Comparison of ENCODE assay signal across 8 cellular contexts in the genomic region with DNA sequence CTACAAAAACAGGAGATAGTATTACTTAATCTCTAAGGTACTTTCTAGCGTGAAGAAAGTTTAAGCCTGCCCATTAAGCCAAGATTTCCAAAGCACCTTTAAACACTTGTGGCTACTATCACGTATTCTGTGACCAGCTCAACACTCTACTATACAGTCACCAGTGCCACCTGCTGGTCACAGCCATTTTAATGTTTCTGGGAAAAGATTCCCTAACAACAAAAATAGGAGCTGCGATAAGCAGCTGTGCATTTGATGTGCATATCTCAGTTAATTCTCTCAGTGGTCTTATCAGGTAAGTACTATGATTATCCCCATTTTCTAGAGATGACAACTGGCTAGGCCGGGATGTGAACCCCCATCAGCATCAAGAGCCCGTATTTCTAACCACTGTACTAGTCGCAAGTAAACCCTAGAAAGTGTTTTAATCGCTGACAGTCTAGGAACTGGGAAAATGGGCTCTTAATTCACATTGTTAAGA. TPM values are rescaled to one million over a fixed set of nuclear protein-coding genes. Genes with fewer than 3 reads are reported as not detected.
A peak's percentile ranks its signal among the peaks of the same experiment; 100 is the strongest.
DNase-seq lines count a peak whose midpoint lies in the region; ATAC-seq, FAIRE-seq and TF ChIP-seq lines count a peak whose summit lies in the region.

No MANE protein-coding gene starts in this region.

- H3K27me3 ChIP-seq in Loucy (ENCODE audit: insufficient read depth, low read length, poor library complexity, severe bottlenecking) (no peaks in the 10 kb centered on the region), K562 (ENCODE audit: control insufficient read depth in 2 of 2, insufficient read depth in 2 of 2, low read length in 2 of 2) (no peaks in the 10 kb centered on the region)

- CTCF ChIA-PET in K562 (lab: Yijun Ruan, JAX; ENCODE audit: low intra/inter-chr PET ratio), result interaction anchor here (0.7 to 1.6 kb wide), 3 partner anchors 83 to 216 kb away, joined by 3 to 25 read pairs (median 3); no protein-coding TSS in a partner anchor

- peaks cover 5% of the 10 kb centered on the region for H3K36me3 Mint-ChIP-seq in T-helper 17 cell (ENCODE audit: low read depth)

- in situ Hi-C loops in K562 (cut with MboI), result no loop called here

- ATAC-seq in T-helper 17 cell (peak; percentile 81), K562 (peak; percentile 78), GM18861 (IDR thresholded peaks at IDR 0.05; ENCODE audit: unreplicated experiment) (no peak)

- DNase-seq in Daoy (ENCODE audit: low read depth) (peak; percentile 49), T-helper 17 cell (peak in 1 of 3 donors; percentile 44), K562 (ENCODE audit: extremely low read depth in 1 of 4, low spot score in 3 of 4) (peak; percentile 43 to 63 (median 48)), hippocampal formation (lab: John Stamatoyannopoulos, UW) (peak; percentile 48 to 55), retinal pigment epithelial cell (ENCODE audit: low read depth) (no peak), HPDE6-E6E7 (ENCODE audit: extremely low spot score) (no peak)

- peaks cover 1% of the 10 kb centered on the region; the same call in 1 of the 2 replicates for H3K79me2 ChIP-seq in Loucy (ENCODE audit: insufficient read depth, low read length)
- H3K79me2 ChIP-seq in K562 (ENCODE audit: control insufficient read depth, insufficient read depth, low read length), result no peaks in the 10 kb centered on the region

- POLR2A ChIA-PET in K562 (lab: Yijun Ruan, JAX), result interaction anchor here (0.6 to 0.8 kb wide), 2 partner anchors 165 to 668 kb away, joined by 3 read pairs; no protein-coding TSS in a partner anchor

- no peak for TF ChIP-seq EP300 in K562 (IDR thresholded peaks at IDR 0.05; ENCODE audit: low read length)

- H3K4me1 ChIP-seq in Loucy (ENCODE audit: insufficient read depth, low read length, poor library complexity, severe bottlenecking) (peaks cover 24% of the 10 kb centered on the region), K562 (replicated peaks in 1 of 2; ENCODE audit: control insufficient read depth in 2 of 2, insufficient read depth in 2 of 2, low read length in 2 of 2) (peaks cover 2 to 3% of the 10 kb centered on the region in 2 experiments; a peak in 2 of 5 replicates)

- no peaks in the 10 kb centered on the region for H3K27me3 Mint-ChIP-seq in T-helper 17 cell

- H3F3A ChIP-seq in Loucy (ENCODE audit: low read depth), result 0 out of 2 replicates have a peak, but pooled peaks cover 3% of the 10 kb centered on the region

- peak; percentile 37 to 62; a peak in 3 of 4 replicates for TF ChIP-seq RAD21 in K562 (CRISPR knock-in tag; conservative IDR thresholded peaks at IDR 0.05 in 1 of 2, IDR thresholded peaks at IDR 0.05 in 1 of 2)

- H3K36me3 ChIP-seq in Loucy (ENCODE audit: insufficient read depth, low read length) (peaks cover 11% of the 10 kb centered on the region; the same call in 1 of the 2 replicates), K562 (ENCODE audit: control insufficient read depth, insufficient read depth, low read length) (peaks cover 8% of the 10 kb centered on the region; the same call in 2 of the 3 replicates)

- H3K9me3 ChIP-seq in Loucy (ENCODE audit: insufficient read depth, low read depth, low read length) (no peaks in the 10 kb centered on the region), T-helper 17 cell (ENCODE audit: control insufficient read depth, low read length, poor library complexity, severe bottlenecking) (no peaks in the 10 kb centered on the region), K562 (replicated peaks; ENCODE audit: control insufficient read depth, insufficient read depth, low read depth, low read length) (no peaks in the 10 kb centered on the region)

- H3K4me3 Mint-ChIP-seq in T-helper 17 cell, result no peak overlapping the region

- H4K20me1 ChIP-seq in Loucy (ENCODE audit: insufficient read depth, low read length, poor library complexity, severe bottlenecking), result no peaks in the 10 kb centered on the region
- no peaks in the 10 kb centered on the region; the same call in 1 of the 2 replicates for H4K20me1 ChIP-seq in K562 (replicated peaks; ENCODE audit: control insufficient read depth, insufficient read depth, low read length)

- peak overlapping the region; percentile 32 for H3K27ac Mint-ChIP-seq in T-helper 17 cell

- no peak overlapping the region for H2AFZ ChIP-seq in Loucy (ENCODE audit: low read length)
- no peak overlapping the region for H2AFZ ChIP-seq in K562 (ENCODE audit: low read depth, low read length)

- no peaks in the 10 kb centered on the region for H3K9me2 ChIP-seq in Loucy (replicated peaks; ENCODE audit: low read depth, low read length)

- H3K9me1 ChIP-seq in K562 (ENCODE audit: control insufficient read depth, insufficient read depth, low read length), result no peaks in the 10 kb centered on the region

- intact Hi-C loops in K562 (cut with micrococcal nuclease), result loop anchor here (5.0 kb wide), 1 partner anchor 358 kb away; no protein-coding TSS in a partner anchor

- FAIRE-seq in K562 (lab: Jason Lieb, UNC), result peak; percentile 91

- H3K4me1 Mint-ChIP-seq in T-helper 17 cell, result peaks cover 13% of the 10 kb centered on the region

- no TSS peak for BruUV-seq in K562 (replicated peaks; lab: Mats Ljungman, UMichigan)

- H3K4me2 ChIP-seq in Loucy (ENCODE audit: low read depth, low read length, poor library complexity, severe bottlenecking) (no peak overlapping the region), K562 (ENCODE audit: insufficient read depth, low read length) (no peak overlapping the region)

- no peak overlapping the region for H3K4me3 ChIP-seq in Loucy (ENCODE audit: low read length, poor library complexity, severe bottlenecking)
- no peak overlapping the region for H3K4me3 ChIP-seq in K562
- peak overlapping the region; percentile 47 for H3K4me3 ChIP-seq in retinal pigment epithelial cell (ENCODE audit: low read length)

- 38% methylated on average over 7 of the region's 7 CpGs for WGBS in K562 (ENCODE audit: insufficient coverage, low coverage, missing lambda C conversion rate)

- no peak overlapping the region for H3K9ac ChIP-seq in Loucy (ENCODE audit: low read depth, low read length, poor library complexity, severe bottlenecking)
- H3K9ac ChIP-seq in K562 (ENCODE audit: insufficient read depth in 1 of 2, low read depth in 2 of 2, low read length in 2 of 2), result no peak overlapping the region

- TF ChIP-seq CTCF in Loucy (conservative IDR thresholded peaks at IDR 0.05; ENCODE audit: low read length), result peak; percentile 94
- TF ChIP-seq CTCF in K562 (IDR thresholded peaks at IDR 0.05 in 2 of 3, conservative IDR thresholded peaks at IDR 0.05 in 1 of 3; ENCODE audit: insufficient read depth in 2 of 3, low read depth in 1 of 3, low read length in 3 of 3), result peak; percentile 61 to 73 (median 69)
- peak; percentile 71 for TF ChIP-seq CTCF in retinal pigment epithelial cell (conservative IDR thresholded peaks at IDR 0.05; ENCODE audit: low read depth, low read length)

- H3K27ac ChIP-seq in K562 (ENCODE audit: extremely low read depth, low read depth, low read length), result no peak overlapping the region

- no peak for TF ChIP-seq POLR2A in K562 (conservative IDR thresholded peaks at IDR 0.05)

RNA-seq across cellular contexts. Expression of gene SEC31B, which starts 0.9 kb away (rescaled TPM):
- total RNA-seq in Daoy (2014; rRNA removed; shearing (Covaris generic)), result 0.27 and 0.34 TPM in 2 replicates
- 10 to 100 TPM; 70.3 to 73.5 TPM for total RNA-seq in T-helper 17 cell
- 69.2 and 102 TPM in 2 replicates for total RNA-seq in K562 (2011; cell fraction: chromatin; rRNA removed; ENCODE audit: low replicate concordance)
- 39.9 and 43.8 TPM in 2 replicates for total RNA-seq in K562 (2011; cell fraction: nucleolus; rRNA removed)
- total RNA-seq in K562 (2011; cell fraction: nucleoplasm; rRNA removed), result 50.3 and 57.0 TPM in 2 replicates
- total RNA-seq in K562 (2014; rRNA removed), result 0.91 and 1.3 TPM in 2 replicates
- 1.5 and 1.6 TPM in 2 replicates for total RNA-seq in K562 (2014; rRNA removed; fragmentation: Illumina TruSeq; extraction: Trizol)
- total RNA-seq in K562 (2015; rRNA removed; fragmentation: Illumina TruSeq; extraction: Trizol), result 1.2 and 1.5 TPM in 2 replicates
- total RNA-seq in K562 (2021), result 4.2 and 4.6 TPM in 2 replicates
- polyA plus RNA-seq in K562 (2011; rRNA removed), result 7.0 and 14.6 TPM in 2 replicates
- 2.5 and 4.6 TPM in 2 replicates for polyA plus RNA-seq in K562 (2011; cell fraction: cytosol; rRNA removed)
- polyA plus RNA-seq in K562 (2011; cell fraction: nucleus; rRNA removed), result 107 and 125 TPM in 2 replicates
- 4.4 and 17.7 TPM in 2 replicates for polyA plus RNA-seq in K562 (2012)
- 3.4 and 5.1 TPM in 2 replicates for polyA plus RNA-seq in K562 (2014; fragmentation: Illumina TruSeq; extraction: Trizol)
- polyA plus RNA-seq in K562 (2014; fragmentation: Nextera tagmentation; extraction: Ambion mirVana), result 1 to 10 TPM; 1.2 to 2.4 TPM
- 5.9 and 7.2 TPM in 2 replicates for polyA plus RNA-seq in K562 (2014; rRNA removed)
- 4.2 and 4.7 TPM in 2 replicates for polyA minus RNA-seq in K562 (2011; rRNA and poly(A)+ RNA removed)
- 1.0 and 1.1 TPM in 2 replicates for polyA minus RNA-seq in K562 (2011; cell fraction: cytosol; rRNA and poly(A)+ RNA removed)
- 12.0 and 18.8 TPM in 2 replicates for polyA minus RNA-seq in K562 (2011; cell fraction: nucleus; rRNA and poly(A)+ RNA removed)

RNA-seq across cellular contexts. Expression of gene NDUFB8, which starts 10.9 kb away (rescaled TPM):
- 138 and 147 TPM in 2 replicates for total RNA-seq in Daoy (2014; rRNA removed; shearing (Covaris generic))
- 100 to 1,000 TPM; 142 to 159 TPM for total RNA-seq in T-helper 17 cell
- 63.2 and 102 TPM in 2 replicates for total RNA-seq in K562 (2011; cell fraction: chromatin; rRNA removed; ENCODE audit: low replicate concordance)
- 118 and 126 TPM in 2 replicates for total RNA-seq in K562 (2011; cell fraction: nucleolus; rRNA removed)
- 95.7 and 98.5 TPM in 2 replicates for total RNA-seq in K562 (2011; cell fraction: nucleoplasm; rRNA removed)
- total RNA-seq in K562 (2014; rRNA removed), result 262 and 285 TPM in 2 replicates
- 129 and 131 TPM in 2 replicates for total RNA-seq in K562 (2014; rRNA removed; fragmentation: Illumina TruSeq; extraction: Trizol)
- total RNA-seq in K562 (2015; rRNA removed; fragmentation: Illumina TruSeq; extraction: Trizol), result 188 and 199 TPM in 2 replicates
- 146 and 154 TPM in 2 replicates for total RNA-seq in K562 (2021)
- 176 and 195 TPM in 2 replicates for polyA plus RNA-seq in K562 (2011; rRNA removed)
- polyA plus RNA-seq in K562 (2011; cell fraction: cytosol; rRNA removed), result 335 and 444 TPM in 2 replicates
- 122 and 141 TPM in 2 replicates for polyA plus RNA-seq in K562 (2011; cell fraction: nucleus; rRNA removed)
- polyA plus RNA-seq in K562 (2012), result 130 and 201 TPM in 2 replicates
- polyA plus RNA-seq in K562 (2014; fragmentation: Illumina TruSeq; extraction: Trizol), result 149 and 201 TPM in 2 replicates
- polyA plus RNA-seq in K562 (2014; fragmentation: Nextera tagmentation; extraction: Ambion mirVana), result 100 to 1,000 TPM; 307 to 360 TPM
- polyA plus RNA-seq in K562 (2014; rRNA removed), result 307 and 321 TPM in 2 replicates
- 97.2 and 106 TPM in 2 replicates for polyA minus RNA-seq in K562 (2011; rRNA and poly(A)+ RNA removed)
- polyA minus RNA-seq in K562 (2011; cell fraction: cytosol; rRNA and poly(A)+ RNA removed), result 29.7 and 38.8 TPM in 2 replicates
- polyA minus RNA-seq in K562 (2011; cell fraction: nucleus; rRNA and poly(A)+ RNA removed), result 31.5 and 44.4 TPM in 2 replicates

RNA-seq across cellular contexts. Expression of gene HIF1AN, which starts 16.9 kb away (rescaled TPM):
- 3.6 and 4.6 TPM in 2 replicates for total RNA-seq in Daoy (2014; rRNA removed; shearing (Covaris generic))
- total RNA-seq in T-helper 17 cell (10 to 100 TPM; 38.8 to 45.9 TPM), K562 (2014; rRNA removed) (3.1 and 3.8 TPM in 2 replicates), K562 (2014; rRNA removed; fragmentation: Illumina TruSeq; extraction: Trizol) (11.1 and 14.1 TPM in 2 replicates), K562 (2015; rRNA removed; fragmentation: Illumina TruSeq; extraction: Trizol) (10.6 and 11.6 TPM in 2 replicates), K562 (2021) (16.8 and 19.1 TPM in 2 replicates)
- 28.9 and 30.4 TPM in 2 replicates for total RNA-seq in K562 (2011; cell fraction: chromatin; rRNA removed; ENCODE audit: low replicate concordance)
- 12.9 and 13.3 TPM in 2 replicates for total RNA-seq in K562 (2011; cell fraction: nucleolus; rRNA removed)
- total RNA-seq in K562 (2011; cell fraction: nucleoplasm; rRNA removed), result 23.5 and 34.9 TPM in 2 replicates
- polyA plus RNA-seq in K562 (2011; rRNA removed) (5.1 and 8.5 TPM in 2 replicates), K562 (2014; fragmentation: Illumina TruSeq; extraction: Trizol) (6.7 and 7.1 TPM in 2 replicates), K562 (2014; fragmentation: Nextera tagmentation; extraction: Ambion mirVana) (1 to 10 TPM; 1.2 to 1.7 TPM), K562 (2014; rRNA removed) (4.3 and 6.9 TPM in 2 replicates)
- 3.3 and 4.8 TPM in 2 replicates for polyA plus RNA-seq in K562 (2011; cell fraction: cytosol; rRNA removed)
- 9.0 and 10.7 TPM in 2 replicates for polyA plus RNA-seq in K562 (2011; cell fraction: nucleus; rRNA removed)
- 9.0 and 10.2 TPM in 2 replicates for polyA plus RNA-seq in K562 (2012)
- polyA minus RNA-seq in K562 (2011; rRNA and poly(A)+ RNA removed), result 10.1 and 11.4 TPM in 2 replicates
- 3.3 and 3.6 TPM in 2 replicates for polyA minus RNA-seq in K562 (2011; cell fraction: cytosol; rRNA and poly(A)+ RNA removed)
- polyA minus RNA-seq in K562 (2011; cell fraction: nucleus; rRNA and poly(A)+ RNA removed), result 5.3 and 9.0 TPM in 2 replicates

RNA-seq across cellular contexts. Expression of gene WNT8B, which starts 56.0 kb away (rescaled TPM):
- not detected in 2 replicates for total RNA-seq in Daoy (2014; rRNA removed; shearing (Covaris generic))
- total RNA-seq in T-helper 17 cell, result not detected
- total RNA-seq in K562 (2011; cell fraction: chromatin; rRNA removed; ENCODE audit: low replicate concordance), result not detected in 2 replicates
- total RNA-seq in K562 (2011; cell fraction: nucleolus; rRNA removed), result not detected in 2 replicates
- not detected in 2 replicates for total RNA-seq in K562 (2011; cell fraction: nucleoplasm; rRNA removed)
- total RNA-seq in K562 (2014; rRNA removed), result not detected in 2 replicates
- not detected in 2 replicates for total RNA-seq in K562 (2014; rRNA removed; fragmentation: Illumina TruSeq; extraction: Trizol)
- total RNA-seq in K562 (2015; rRNA removed; fragmentation: Illumina TruSeq; extraction: Trizol), result not detected in 2 replicates
- not detected in 2 replicates for total RNA-seq in K562 (2021)
- polyA plus RNA-seq in K562 (2011; rRNA removed), result not detected in 2 replicates
- not detected in 2 replicates for polyA plus RNA-seq in K562 (2011; cell fraction: cytosol; rRNA removed)
- polyA plus RNA-seq in K562 (2011; cell fraction: nucleus; rRNA removed), result not detected in 2 replicates
- polyA plus RNA-seq in K562 (2012), result 0.06 TPM in 1 of 2 replicates, not detected in the other
- polyA plus RNA-seq in K562 (2014; fragmentation: Illumina TruSeq; extraction: Trizol), result not detected in 2 replicates
- polyA plus RNA-seq in K562 (2014; fragmentation: Nextera tagmentation; extraction: Ambion mirVana), result not detected
- polyA plus RNA-seq in K562 (2014; rRNA removed), result not detected in 2 replicates
- not detected in 2 replicates for polyA minus RNA-seq in K562 (2011; rRNA and poly(A)+ RNA removed)
- not detected in 2 replicates for polyA minus RNA-seq in K562 (2011; cell fraction: cytosol; rRNA and poly(A)+ RNA removed)
- not detected in 2 replicates for polyA minus RNA-seq in K562 (2011; cell fraction: nucleus; rRNA and poly(A)+ RNA removed)

Comparison
In these comparisons a context has a peak if more than half of its experiments do, and no peak if none do; other contexts are left out.
1. DNase-seq: peak in Daoy (single experiment), K562 (4 of 4) and hippocampal formation (2 of 2); none in retinal pigment epithelial cell (single experiment) and HPDE6-E6E7 (single experiment).
2. Peak in every context shown above with its lines, with median percentiles within 50 percentile points of each other: CTCF ChIP-seq.